Comparison of ENCODE assay signal across 16 cellular contexts in the genomic region with DNA sequence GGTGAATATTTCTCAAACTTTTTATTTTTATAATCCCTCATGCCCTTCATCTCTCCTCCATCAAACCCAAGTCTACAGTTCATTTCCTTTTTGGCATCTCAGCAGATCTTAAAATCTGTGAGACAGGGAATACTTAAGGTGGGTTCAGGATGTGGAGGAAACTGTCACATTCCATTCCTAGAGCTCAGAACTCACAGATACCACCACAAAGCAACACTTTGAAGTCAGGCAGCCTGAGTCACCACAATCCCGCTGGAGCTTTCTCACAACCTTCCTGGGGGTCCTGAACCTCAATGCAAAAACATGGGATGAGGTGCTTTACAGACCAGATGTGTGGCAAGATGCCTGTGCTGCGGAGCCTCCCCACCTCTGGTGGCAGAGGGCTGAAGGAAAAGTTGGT.
DNase-seq lines count a peak whose midpoint lies in the region; ATAC-seq, FAIRE-seq and TF ChIP-seq lines count a peak whose summit lies in the region.
"Had no signal": no experiment of that assay in that cellular context is flagged by ENCODE, and none has a peak within 500 bp of the region (broad histone marks: within the 10 kb centered on the region; RNA-seq: fewer than 3 reads in every experiment).

No MANE protein-coding gene starts in this region.

- no peak for TF ChIP-seq CTCF in epithelial cell of esophagus (IDR thresholded peaks at IDR 0.05; ENCODE audit: insufficient read depth, low read depth, low read length, missing control alignments)

- FAIRE-seq in RCC 7860 (lab: Jason Lieb, UNC) = peak; percentile 94
- FAIRE-seq: pancreas had no signal

- no peak for ATAC-seq in GM18907 (IDR thresholded peaks at IDR 0.05; ENCODE audit: unreplicated experiment)
- ATAC-seq: pancreas had no signal

- peak; percentile 18 for DNase-seq in GM03348 (ENCODE audit: low spot score)
- DNase-seq in RCC 7860 (ENCODE audit: low spot score) = peak; percentile 92
- DNase-seq in epithelial cell of esophagus (ENCODE audit: low read depth) = peak; percentile 24
- peak; percentile 74 for DNase-seq in pulmonary artery endothelial cell (ENCODE audit: low read depth, low spot score)
- DNase-seq in NCI-H1417 treated with DMSO at 0.1 percent for 48 hours (lab: John Stamatoyannopoulos, UW) = no peak
- no peak for DNase-seq in C1 segment of cervical spinal cord (lab: John Stamatoyannopoulos, UW)
- no peak for DNase-seq in HuH-7.5 (ENCODE audit: low spot score)
- DNase-seq: activated CD4-positive, alpha-beta memory T cell treated with anti-CD3 and anti-CD28 coated beads for 36 hours; activated effector memory CD4-positive, alpha-beta T cell treated with anti-CD3 and anti-CD28 coated beads, Interleukin-2, amount 50 U/mL, for 16 hours; colonic mucosa; KG1; NCI-H2081; pancreas; stimulated activated CD4-positive, alpha-beta T cell treated with anti-CD3 and anti-CD28 coated beads, Interleukin-4, amount 100 ng/mL, for 24 hours; T-helper 2 cell had no signal

- no peak overlapping the region for H3K4me3 ChIP-seq in epithelial cell of esophagus (ENCODE audit: low read length)
- H3K4me3 ChIP-seq: colonic mucosa, pancreas had no signal

Comparison
In these comparisons a context has a peak if more than half of its experiments do, and no peak if none do; other contexts are left out.
1. DNase-seq: peak in GM03348 (single experiment), RCC 7860 (single experiment), epithelial cell of esophagus (single experiment) and pulmonary artery endothelial cell (single experiment); none in NCI-H1417 treated with DMSO at 0.1 percent for 48 hours (single experiment), C1 segment of cervical spinal cord (0 of 14) and HuH-7.5 (single experiment).